Comparison of ENCODE assay signal across 8 cellular contexts in genomic region chr10:133438711-133439273, GRCh38. TPM values are rescaled to one million over a fixed set of nuclear protein-coding genes. Genes with fewer than 3 reads are reported as not detected.
DNase-seq lines count a peak whose midpoint lies in the region; ATAC-seq, FAIRE-seq and TF ChIP-seq lines count a peak whose summit lies in the region.

No MANE protein-coding gene starts in this region.

- H3K4me3 ChIP-seq in right atrium auricular region (no peak overlapping the region), heart right ventricle (no peak overlapping the region), KMS-11 (IDR thresholded peaks at IDR 0.05; ENCODE audit: insufficient read depth, low read depth, low read length) (no peak overlapping the region), K562 (no peak overlapping the region), PC-9 (no peak overlapping the region)

- CTCF ChIA-PET in K562 (lab: Yijun Ruan, JAX; ENCODE audit: low intra/inter-chr PET ratio): no interaction called here
- CTCF ChIA-PET in PC-9 (lab: Charles Lee): interaction anchor here (0.7 to 0.9 kb wide), 2 partner anchors 50 to 111 kb away, joined by 3 read pairs; no protein-coding TSS in a partner anchor

- H2AFZ ChIP-seq in KMS-11 (ENCODE audit: low read depth): no peak overlapping the region
- H2AFZ ChIP-seq in K562 (ENCODE audit: low read depth, low read length): peak overlapping the region; percentile 34; the same call in 1 of the 2 replicates
- H2AFZ ChIP-seq in PC-9: no peak overlapping the region

- TF ChIP-seq EP300 in K562 (IDR thresholded peaks at IDR 0.05; ENCODE audit: low read length): no peak

- H3K36me3 ChIP-seq in right atrium auricular region: no peaks in the 10 kb centered on the region
- no peaks in the 10 kb centered on the region for H3K36me3 ChIP-seq in heart right ventricle
- H3K36me3 ChIP-seq in KMS-11 (ENCODE audit: insufficient read depth): no peaks in the 10 kb centered on the region
- no peaks in the 10 kb centered on the region for H3K36me3 ChIP-seq in K562 (ENCODE audit: control insufficient read depth, insufficient read depth, low read length)
- H3K36me3 ChIP-seq in PC-9 (ENCODE audit: low read depth): no peaks in the 10 kb centered on the region

- H3F3A ChIP-seq in PC-9 (ENCODE audit: insufficient read depth, low read depth): no peaks in the 10 kb centered on the region

- no peaks in the 10 kb centered on the region for H3K27me3 ChIP-seq in right atrium auricular region
- H3K27me3 ChIP-seq in heart right ventricle: no peaks in the 10 kb centered on the region
- no peaks in the 10 kb centered on the region for H3K27me3 ChIP-seq in KMS-11 (ENCODE audit: insufficient read depth, low read depth)
- H3K27me3 ChIP-seq in K562 (ENCODE audit: control insufficient read depth in 2 of 2, insufficient read depth in 2 of 2, low read length in 2 of 2): peaks cover 0 to 7% of the 10 kb centered on the region in 2 experiments; a peak in 1 of 5 replicates
- no peaks in the 10 kb centered on the region for H3K27me3 ChIP-seq in PC-9 (ENCODE audit: insufficient read depth, low read depth)

- in situ Hi-C loops in K562 (cut with MboI): loop anchor here (5.0 kb wide), 1 partner anchor 119 kb away; no protein-coding TSS in a partner anchor

- no TSS peak for BruUV-seq in K562 (replicated peaks; lab: Mats Ljungman, UMichigan)
- no TSS peak for BruUV-seq in PC-9 (replicated peaks; lab: Mats Ljungman, UMichigan)

- H3K9me2 ChIP-seq in PC-9 (ENCODE audit: insufficient read depth): no peaks in the 10 kb centered on the region

- no peaks in the 10 kb centered on the region for H3K9me1 ChIP-seq in K562 (ENCODE audit: control insufficient read depth, insufficient read depth, low read length)

- H3K4me2 ChIP-seq in KMS-11: no peak overlapping the region
- no peak overlapping the region for H3K4me2 ChIP-seq in K562 (ENCODE audit: insufficient read depth, low read length)
- no peak overlapping the region for H3K4me2 ChIP-seq in PC-9

- no peak overlapping the region for H3K4me3 Mint-ChIP-seq in stimulated activated effector memory CD8-positive, alpha-beta T cell treated with anti-CD3 and anti-CD28 coated beads, Interleukin-12 subunit alpha, Interleukin-12 subunit beta, amount 100 ng/mL, for 72 hours

- H3K36me3 Mint-ChIP-seq in stimulated activated effector memory CD8-positive, alpha-beta T cell treated with anti-CD3 and anti-CD28 coated beads, Interleukin-12 subunit alpha, Interleukin-12 subunit beta, amount 100 ng/mL, for 72 hours: no peaks in the 10 kb centered on the region

- POLR2A ChIA-PET in K562 (lab: Yijun Ruan, JAX) (interaction anchor here (0.6 to 1.0 kb wide), 2 partner anchors 19 to 151 kb away, joined by 3 read pairs; no protein-coding TSS in a partner anchor), PC-9 (lab: Charles Lee; ENCODE audit: unreplicated experiment) (no interaction called here)

- H3K9me3 ChIP-seq in right atrium auricular region (no peaks in the 10 kb centered on the region), heart right ventricle (peaks cover 0 to 4% (median 0%) of the 10 kb centered on the region in 11 donors), K562 (replicated peaks; ENCODE audit: control insufficient read depth, insufficient read depth, low read depth, low read length) (0 out of 2 replicates have a peak, but pooled peaks cover 2% of the 10 kb centered on the region), PC-9 (ENCODE audit: insufficient read depth, low read depth) (no peaks in the 10 kb centered on the region)

- H3K4me1 ChIP-seq in right atrium auricular region (no peaks in the 10 kb centered on the region), heart right ventricle (no peaks in the 10 kb centered on the region), KMS-11 (ENCODE audit: low read depth, poor library complexity, severe bottlenecking) (no peaks in the 10 kb centered on the region), K562 (replicated peaks in 1 of 2; ENCODE audit: control insufficient read depth in 2 of 2, insufficient read depth in 2 of 2, low read length in 2 of 2) (peaks cover 0 to 3% of the 10 kb centered on the region in 2 experiments; a peak in 1 of 5 replicates), PC-9 (replicated peaks; ENCODE audit: insufficient read depth) (no peaks in the 10 kb centered on the region)

- no peak overlapping the region for H3K27ac ChIP-seq in right atrium auricular region
- H3K27ac ChIP-seq in heart right ventricle: no peak overlapping the region
- H3K27ac ChIP-seq in KMS-11: no peak overlapping the region
- H3K27ac ChIP-seq in K562 (ENCODE audit: extremely low read depth, low read depth, low read length): no peak overlapping the region
- no peak overlapping the region for H3K27ac ChIP-seq in PC-9

- intact Hi-C loops in heart right ventricle (cut with DNase I): loop anchor here in 1 of 10 donors (5.0 kb wide), 1 partner anchor 169 kb away; no protein-coding TSS in a partner anchor
- intact Hi-C loops in K562 (cut with micrococcal nuclease): loop anchor here (2.0 to 5.0 kb wide), 2 partner anchors 58 to 119 kb away; no protein-coding TSS in a partner anchor
- intact Hi-C loops in PC-9 (cut with micrococcal nuclease; ENCODE audit: unreplicated experiment): loop anchor here (5.0 kb wide), 1 partner anchor 84 kb away; no protein-coding TSS in a partner anchor

- H3K79me2 ChIP-seq in KMS-11 (ENCODE audit: insufficient read depth, low read depth): no peaks in the 10 kb centered on the region
- no peaks in the 10 kb centered on the region for H3K79me2 ChIP-seq in K562 (ENCODE audit: control insufficient read depth, insufficient read depth, low read length)
- H3K79me2 ChIP-seq in PC-9 (ENCODE audit: low read depth): no peaks in the 10 kb centered on the region

- ATAC-seq in heart right ventricle: no peak
- ATAC-seq in K562: peak; percentile 86
- peak; percentile 54 for ATAC-seq in stimulated activated effector memory CD8-positive, alpha-beta T cell treated with anti-CD3 and anti-CD28 coated beads, Interleukin-12 subunit alpha, Interleukin-12 subunit beta, amount 100 ng/mL, for 72 hours
- ATAC-seq in HG03159 (IDR thresholded peaks at IDR 0.05; ENCODE audit: unreplicated experiment): no peak
- no peak for ATAC-seq in HG03520 (IDR thresholded peaks at IDR 0.05; ENCODE audit: unreplicated experiment)

- H3K9me3 Mint-ChIP-seq in stimulated activated effector memory CD8-positive, alpha-beta T cell treated with anti-CD3 and anti-CD28 coated beads, Interleukin-12 subunit alpha, Interleukin-12 subunit beta, amount 100 ng/mL, for 72 hours: no peaks in the 10 kb centered on the region

- H4K20me1 ChIP-seq in KMS-11 (ENCODE audit: insufficient read depth) (no peaks in the 10 kb centered on the region), K562 (replicated peaks; ENCODE audit: control insufficient read depth, insufficient read depth, low read length) (no peaks in the 10 kb centered on the region), PC-9 (ENCODE audit: insufficient read depth) (no peaks in the 10 kb centered on the region)

- peak in 1 of 2 experiments; percentile 44; a peak in 2 of 4 replicates for TF ChIP-seq RAD21 in K562 (CRISPR knock-in tag; conservative IDR thresholded peaks at IDR 0.05 in 1 of 2, IDR thresholded peaks at IDR 0.05 in 1 of 2)

- no peak for TF ChIP-seq CTCF in right atrium auricular region (IDR thresholded peaks at IDR 0.05)
- peak in 1 of 9 donors; percentile 37 for TF ChIP-seq CTCF in heart right ventricle (IDR thresholded peaks at IDR 0.05)
- TF ChIP-seq CTCF in KMS-11 (conservative IDR thresholded peaks at IDR 0.05; ENCODE audit: low read depth, low read length): peak; percentile 53
- peak; percentile 58 to 73 (median 72) for TF ChIP-seq CTCF in K562 (IDR thresholded peaks at IDR 0.05 in 2 of 3, conservative IDR thresholded peaks at IDR 0.05 in 1 of 3; ENCODE audit: insufficient read depth in 2 of 3, low read depth in 1 of 3, low read length in 3 of 3)
- TF ChIP-seq CTCF in PC-9 (conservative IDR thresholded peaks at IDR 0.05): no peak; the same call in 1 of the 2 replicates

- no peak overlapping the region for H3K27ac Mint-ChIP-seq in stimulated activated effector memory CD8-positive, alpha-beta T cell treated with anti-CD3 and anti-CD28 coated beads, Interleukin-12 subunit alpha, Interleukin-12 subunit beta, amount 100 ng/mL, for 72 hours

- WGBS in heart right ventricle, 2 donors: 71 to 77% methylated on average over 11 of the region's 11 CpGs
- WGBS in K562 (ENCODE audit: insufficient coverage, low coverage, missing lambda C conversion rate): 11% methylated on average over 11 of the region's 11 CpGs

- no peak for TF ChIP-seq POLR2A in K562 (conservative IDR thresholded peaks at IDR 0.05)

- DNase-seq in right atrium auricular region (ENCODE audit: low spot score) (peak; percentile 26), heart right ventricle (no peak), K562 (ENCODE audit: extremely low read depth in 1 of 4, low spot score in 3 of 4) (peak; percentile 51 to 62 (median 56)), PC-9 (no peak)
- no peak for DNase-seq in stimulated activated effector memory CD8-positive, alpha-beta T cell treated with anti-CD3 and anti-CD28 coated beads, Interleukin-12 subunit alpha, Interleukin-12 subunit beta, amount 100 ng/mL, for 72 hours (ENCODE audit: low spot score in 2 of 2)

- H3K9ac ChIP-seq in KMS-11 (no peak overlapping the region), K562 (ENCODE audit: insufficient read depth in 1 of 2, low read depth in 2 of 2, low read length in 2 of 2) (no peak overlapping the region)

- peak; percentile 86 for FAIRE-seq in K562 (lab: Jason Lieb, UNC)

- H3K4me1 Mint-ChIP-seq in stimulated activated effector memory CD8-positive, alpha-beta T cell treated with anti-CD3 and anti-CD28 coated beads, Interleukin-12 subunit alpha, Interleukin-12 subunit beta, amount 100 ng/mL, for 72 hours: peaks cover 41% of the 10 kb centered on the region

RNA-seq across cellular contexts. Expression of gene SPRN, which starts 14.4 kb away (rescaled TPM):
- total RNA-seq in right atrium auricular region: not detected
- total RNA-seq in heart right ventricle: under 1 TPM in 1 of 10 donors, not detected in 9; 0.09 TPM
- polyA plus RNA-seq in heart right ventricle: under 1 TPM; 0.07 to 0.22 TPM
- total RNA-seq in K562 (2011; cell fraction: chromatin; rRNA removed; ENCODE audit: low replicate concordance): not detected in 2 replicates
- total RNA-seq in K562 (2011; cell fraction: nucleolus; rRNA removed): not detected in 2 replicates
- not detected in 2 replicates for total RNA-seq in K562 (2011; cell fraction: nucleoplasm; rRNA removed)
- total RNA-seq in K562 (2014; rRNA removed): not detected in 2 replicates
- total RNA-seq in K562 (2014; rRNA removed; fragmentation: Illumina TruSeq; extraction: Trizol): not detected in 2 replicates
- not detected in 2 replicates for total RNA-seq in K562 (2015; rRNA removed; fragmentation: Illumina TruSeq; extraction: Trizol)
- total RNA-seq in K562 (2021): not detected in 2 replicates
- not detected in 2 replicates for polyA plus RNA-seq in K562 (2011; rRNA removed)
- polyA plus RNA-seq in K562 (2011; cell fraction: cytosol; rRNA removed): not detected in 2 replicates
- polyA plus RNA-seq in K562 (2011; cell fraction: nucleus; rRNA removed): not detected in 2 replicates
- polyA plus RNA-seq in K562 (2012): 1.2 and 1.6 TPM in 2 replicates
- polyA plus RNA-seq in K562 (2014; fragmentation: Illumina TruSeq; extraction: Trizol): not detected in 2 replicates
- under 1 TPM in 1 of 2 experiments, not detected in 1; 0.04 TPM for polyA plus RNA-seq in K562 (2014; fragmentation: Nextera tagmentation; extraction: Ambion mirVana)
- not detected in 2 replicates for polyA plus RNA-seq in K562 (2014; rRNA removed)
- polyA minus RNA-seq in K562 (2011; rRNA and poly(A)+ RNA removed): not detected in 2 replicates
- polyA minus RNA-seq in K562 (2011; cell fraction: cytosol; rRNA and poly(A)+ RNA removed): not detected in 2 replicates
- not detected in 2 replicates for polyA minus RNA-seq in K562 (2011; cell fraction: nucleus; rRNA and poly(A)+ RNA removed)
- total RNA-seq in PC-9 (2021): not detected in 2 replicates

RNA-seq across cellular contexts. Expression of gene SCART1, which starts 15.0 kb away (rescaled TPM):
- total RNA-seq in right atrium auricular region: under 1 TPM; 0.22 to 0.24 TPM
- total RNA-seq in heart right ventricle: 1 to 10 TPM in 1 of 10 donors, under 1 TPM in 9; 0.15 to 1.5 (median 0.58) TPM
- polyA plus RNA-seq in heart right ventricle: under 1 TPM; 0.17 to 0.66 TPM
- 87.0 and 88.3 TPM in 2 replicates for total RNA-seq in K562 (2011; cell fraction: chromatin; rRNA removed; ENCODE audit: low replicate concordance)
- 46.7 and 54.5 TPM in 2 replicates for total RNA-seq in K562 (2011; cell fraction: nucleolus; rRNA removed)
- 44.7 and 52.3 TPM in 2 replicates for total RNA-seq in K562 (2011; cell fraction: nucleoplasm; rRNA removed)
- total RNA-seq in K562 (2014; rRNA removed): 2.8 and 3.2 TPM in 2 replicates
- total RNA-seq in K562 (2014; rRNA removed; fragmentation: Illumina TruSeq; extraction: Trizol): 2.6 and 2.7 TPM in 2 replicates
- total RNA-seq in K562 (2015; rRNA removed; fragmentation: Illumina TruSeq; extraction: Trizol): 4.5 and 4.9 TPM in 2 replicates
- total RNA-seq in K562 (2021): 4.4 and 5.5 TPM in 2 replicates
- polyA plus RNA-seq in K562 (2011; rRNA removed): 4.5 and 14.0 TPM in 2 replicates
- polyA plus RNA-seq in K562 (2011; cell fraction: cytosol; rRNA removed): 1.7 and 5.6 TPM in 2 replicates
- 42.0 and 78.3 TPM in 2 replicates for polyA plus RNA-seq in K562 (2011; cell fraction: nucleus; rRNA removed)
- 15.1 and 17.5 TPM in 2 replicates for polyA plus RNA-seq in K562 (2012)
- 4.7 and 6.5 TPM in 2 replicates for polyA plus RNA-seq in K562 (2014; fragmentation: Illumina TruSeq; extraction: Trizol)
- polyA plus RNA-seq in K562 (2014; fragmentation: Nextera tagmentation; extraction: Ambion mirVana): under 1 TPM; 0.18 to 0.29 TPM
- 4.2 and 4.9 TPM in 2 replicates for polyA plus RNA-seq in K562 (2014; rRNA removed)
- polyA minus RNA-seq in K562 (2011; rRNA and poly(A)+ RNA removed): 3.4 and 4.8 TPM in 2 replicates
- polyA minus RNA-seq in K562 (2011; cell fraction: cytosol; rRNA and poly(A)+ RNA removed): 1.5 and 2.5 TPM in 2 replicates
- polyA minus RNA-seq in K562 (2011; cell fraction: nucleus; rRNA and poly(A)+ RNA removed): 7.1 and 13.8 TPM in 2 replicates
- total RNA-seq in PC-9 (2021): 1.0 and 2.0 TPM in 2 replicates

RNA-seq across cellular contexts. Expression of gene MTG1, which starts 44.8 kb away (rescaled TPM):
- total RNA-seq in right atrium auricular region (10 to 100 TPM in 1 of 2 donors, 1 to 10 TPM in 1; 9.9 to 15.1 TPM), heart right ventricle (10 to 100 TPM; 17.4 to 28.0 (median 22.1) TPM), K562 (2014; rRNA removed) (11.6 and 16.9 TPM in 2 replicates), K562 (2014; rRNA removed; fragmentation: Illumina TruSeq; extraction: Trizol) (10.1 and 13.8 TPM in 2 replicates), K562 (2015; rRNA removed; fragmentation: Illumina TruSeq; extraction: Trizol) (13.8 and 15.4 TPM in 2 replicates), K562 (2021) (18.1 and 18.2 TPM in 2 replicates), PC-9 (2021) (33.0 and 45.9 TPM in 2 replicates)
- polyA plus RNA-seq in heart right ventricle (10 to 100 TPM; 34.2 to 36.2 TPM), K562 (2011; rRNA removed) (24.1 and 27.1 TPM in 2 replicates), K562 (2014; fragmentation: Illumina TruSeq; extraction: Trizol) (19.5 and 22.1 TPM in 2 replicates), K562 (2014; fragmentation: Nextera tagmentation; extraction: Ambion mirVana) (1 to 10 TPM; 2.8 to 3.0 TPM), K562 (2014; rRNA removed) (23.0 and 28.2 TPM in 2 replicates)
- 121 and 197 TPM in 2 replicates for total RNA-seq in K562 (2011; cell fraction: chromatin; rRNA removed; ENCODE audit: low replicate concordance)
- 101 and 119 TPM in 2 replicates for total RNA-seq in K562 (2011; cell fraction: nucleolus; rRNA removed)
- 85.3 and 89.5 TPM in 2 replicates for total RNA-seq in K562 (2011; cell fraction: nucleoplasm; rRNA removed)
- polyA plus RNA-seq in K562 (2011; cell fraction: cytosol; rRNA removed): 17.9 and 25.1 TPM in 2 replicates
- 72.9 and 146 TPM in 2 replicates for polyA plus RNA-seq in K562 (2011; cell fraction: nucleus; rRNA removed)
- 16.4 and 17.9 TPM in 2 replicates for polyA plus RNA-seq in K562 (2012)
- polyA minus RNA-seq in K562 (2011; rRNA and poly(A)+ RNA removed): 25.9 and 28.3 TPM in 2 replicates
- 16.2 and 17.5 TPM in 2 replicates for polyA minus RNA-seq in K562 (2011; cell fraction: cytosol; rRNA and poly(A)+ RNA removed)
- 29.9 and 33.8 TPM in 2 replicates for polyA minus RNA-seq in K562 (2011; cell fraction: nucleus; rRNA and poly(A)+ RNA removed)

RNA-seq across cellular contexts. Expression of gene PAOX, which starts 59.7 kb away (rescaled TPM):
- total RNA-seq in right atrium auricular region (1 to 10 TPM; 2.4 to 3.5 TPM), heart right ventricle (1 to 10 TPM; 1.5 to 4.4 (median 2.5) TPM), K562 (2014; rRNA removed) (4.9 and 8.7 TPM in 2 replicates), K562 (2014; rRNA removed; fragmentation: Illumina TruSeq; extraction: Trizol) (1.1 and 1.6 TPM in 2 replicates), K562 (2015; rRNA removed; fragmentation: Illumina TruSeq; extraction: Trizol) (2.6 and 2.8 TPM in 2 replicates), K562 (2021) (6.0 and 6.4 TPM in 2 replicates), PC-9 (2021) (5.7 and 9.5 TPM in 2 replicates)
- polyA plus RNA-seq in heart right ventricle (1 to 10 TPM; 3.8 to 4.1 TPM), K562 (2011; rRNA removed) (4.2 and 4.3 TPM in 2 replicates), K562 (2014; fragmentation: Illumina TruSeq; extraction: Trizol) (1.4 and 2.0 TPM in 2 replicates), K562 (2014; fragmentation: Nextera tagmentation; extraction: Ambion mirVana) (1 to 10 TPM in 1 of 2 experiments, under 1 TPM in 1; 0.80 to 1.7 TPM), K562 (2014; rRNA removed) (5.1 and 5.4 TPM in 2 replicates)
- total RNA-seq in K562 (2011; cell fraction: chromatin; rRNA removed; ENCODE audit: low replicate concordance): 4.2 and 13.2 TPM in 2 replicates
- 10.2 and 10.9 TPM in 2 replicates for total RNA-seq in K562 (2011; cell fraction: nucleolus; rRNA removed)
- 7.6 and 9.1 TPM in 2 replicates for total RNA-seq in K562 (2011; cell fraction: nucleoplasm; rRNA removed)
- 5.2 and 10.9 TPM in 2 replicates for polyA plus RNA-seq in K562 (2011; cell fraction: cytosol; rRNA removed)
- polyA plus RNA-seq in K562 (2011; cell fraction: nucleus; rRNA removed): 7.7 and 12.4 TPM in 2 replicates
- polyA plus RNA-seq in K562 (2012): 3.5 and 4.0 TPM in 2 replicates
- polyA minus RNA-seq in K562 (2011; rRNA and poly(A)+ RNA removed): 1.0 and 1.4 TPM in 2 replicates
- 0.91 and 3.4 TPM in 2 replicates for polyA minus RNA-seq in K562 (2011; cell fraction: cytosol; rRNA and poly(A)+ RNA removed)
- polyA minus RNA-seq in K562 (2011; cell fraction: nucleus; rRNA and poly(A)+ RNA removed): 3.9 and 4.3 TPM in 2 replicates

Comparison
In these comparisons a context has a peak if more than half of its experiments do, and no peak if none do; other contexts are left out.
1. DNase-seq: peak in right atrium auricular region (single experiment) and K562 (4 of 4); none in heart right ventricle (0 of 2), stimulated activated effector memory CD8-positive, alpha-beta T cell treated with anti-CD3 and anti-CD28 coated beads, Interleukin-12 subunit alpha, Interleukin-12 subunit beta, amount 100 ng/mL, for 72 hours (0 of 2) and PC-9 (0 of 2).
2. CTCF ChIP-seq: peak in KMS-11 (single experiment) and K562 (3 of 3); none in right atrium auricular region (0 of 2) and PC-9 (single experiment).
3. ATAC-seq: peak in K562 (single experiment) and stimulated activated effector memory CD8-positive, alpha-beta T cell treated with anti-CD3 and anti-CD28 coated beads, Interleukin-12 subunit alpha, Interleukin-12 subunit beta, amount 100 ng/mL, for 72 hours (single experiment); none in heart right ventricle (0 of 8), HG03159 (single experiment) and HG03520 (single experiment).